Comparison of ENCODE assay signal across 17 cellular contexts in the genomic region with DNA sequence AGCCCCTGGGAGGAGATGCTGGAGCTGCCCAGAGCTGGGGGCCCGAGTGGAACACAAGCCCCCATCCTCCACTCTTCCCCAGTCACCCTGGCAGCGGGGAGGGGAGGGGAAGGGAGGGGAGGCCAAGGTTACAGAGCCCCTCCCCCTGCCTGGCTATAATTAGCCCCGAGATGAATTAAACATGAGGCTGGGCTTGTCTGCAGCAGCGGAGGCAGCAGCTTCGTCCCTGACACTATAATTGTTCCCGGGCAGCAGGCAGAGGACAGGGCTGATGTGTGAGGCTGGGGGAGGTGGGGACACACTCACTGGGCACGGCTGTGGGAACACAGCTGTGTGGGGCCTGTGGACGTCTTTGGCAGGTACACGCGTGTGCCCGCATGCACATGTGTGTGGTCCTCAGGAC. TPM values are rescaled to one million over a fixed set of nuclear protein-coding genes. Genes with fewer than 3 reads are reported as not detected.
DNase-seq lines count a peak whose midpoint lies in the region; ATAC-seq and TF ChIP-seq lines count a peak whose summit lies in the region.
"Had no signal": no experiment of that assay in that cellular context is flagged by ENCODE, and none has a peak within 500 bp of the region (broad histone marks: within the 10 kb centered on the region; RNA-seq: fewer than 3 reads in every experiment).

No MANE protein-coding gene starts in this region.

- CTCF ChIA-PET in WTC11 (lab: Charles Lee), result interaction anchor here (0.6 to 2.0 kb wide), 10 partner anchors 9 to 453 kb away, joined by 3 to 12 read pairs (median 6); a partner anchor contains a TSS

- 27% methylated on average over 11 of the region's 11 CpGs for WGBS in right cardiac atrium

- H3K4me3 ChIP-seq in right cardiac atrium (ENCODE audit: low read length), result no peak overlapping the region
- H3K4me3 ChIP-seq: colonic mucosa, esophagus muscularis mucosa, tibial nerve had no signal

- ATAC-seq in WTC11, result peak; percentile 50
- peak; percentile 51 to 67 for ATAC-seq in right cardiac atrium
- no peak for ATAC-seq in stimulated activated effector memory CD8-positive, alpha-beta T cell treated with anti-CD3 and anti-CD28 coated beads, Interleukin-12 subunit alpha, Interleukin-12 subunit beta, amount 100 ng/mL, for 72 hours
- ATAC-seq in GM18868 (IDR thresholded peaks at IDR 0.05; ENCODE audit: unreplicated experiment), result no peak

- peaks cover 10% of the 10 kb centered on the region for H3K36me3 Mint-ChIP-seq in WTC11
- no peaks in the 10 kb centered on the region for H3K36me3 Mint-ChIP-seq in stimulated activated effector memory CD8-positive, alpha-beta T cell treated with anti-CD3 and anti-CD28 coated beads, Interleukin-12 subunit alpha, Interleukin-12 subunit beta, amount 100 ng/mL, for 72 hours

- H3K4me1 Mint-ChIP-seq in WTC11, result peaks cover 24% of the 10 kb centered on the region
- peaks cover 7% of the 10 kb centered on the region for H3K4me1 Mint-ChIP-seq in stimulated activated effector memory CD8-positive, alpha-beta T cell treated with anti-CD3 and anti-CD28 coated beads, Interleukin-12 subunit alpha, Interleukin-12 subunit beta, amount 100 ng/mL, for 72 hours

- H3K27ac Mint-ChIP-seq in WTC11, result no peak overlapping the region
- no peak overlapping the region for H3K27ac Mint-ChIP-seq in stimulated activated effector memory CD8-positive, alpha-beta T cell treated with anti-CD3 and anti-CD28 coated beads, Interleukin-12 subunit alpha, Interleukin-12 subunit beta, amount 100 ng/mL, for 72 hours
- H3K27ac Mint-ChIP-seq: memory B cell had no signal

- POLR2A ChIA-PET in WTC11 (lab: Charles Lee), result interaction anchor here (1.5 kb wide), 1 partner anchor 83 kb away, joined by 3 read pairs; a partner anchor contains a TSS

- H3K9me3 Mint-ChIP-seq in WTC11, result peaks cover 9% of the 10 kb centered on the region
- peaks cover 4% of the 10 kb centered on the region for H3K9me3 Mint-ChIP-seq in stimulated activated effector memory CD8-positive, alpha-beta T cell treated with anti-CD3 and anti-CD28 coated beads, Interleukin-12 subunit alpha, Interleukin-12 subunit beta, amount 100 ng/mL, for 72 hours

- H3K9me3 ChIP-seq in right cardiac atrium (ENCODE audit: control insufficient read depth, low read length), result peaks cover 2% of the 10 kb centered on the region
- H3K9me3 ChIP-seq: colonic mucosa had no signal

- intact Hi-C loops in right cardiac atrium (cut with DNase I) (no loop called here), posterior cingulate gyrus (cut with DNase I) (no loop called here)

- H3K27me3 Mint-ChIP-seq in WTC11 (ENCODE audit: low read depth), result peaks cover 29% of the 10 kb centered on the region

- peak overlapping the region; percentile 47; the same call in 1 of the 2 replicates for H3K4me3 Mint-ChIP-seq in WTC11
- H3K4me3 Mint-ChIP-seq in stimulated activated effector memory CD8-positive, alpha-beta T cell treated with anti-CD3 and anti-CD28 coated beads, Interleukin-12 subunit alpha, Interleukin-12 subunit beta, amount 100 ng/mL, for 72 hours, result no peak overlapping the region
- H3K4me3 Mint-ChIP-seq: memory B cell had no signal

- TF ChIP-seq CTCF in WTC11 (IDR thresholded peaks at IDR 0.05), result no peak

- no peaks in the 10 kb centered on the region for H3K27me3 ChIP-seq in right cardiac atrium (ENCODE audit: control insufficient read depth, insufficient read depth)

- H3K27ac ChIP-seq in right cardiac atrium (ENCODE audit: low read length), result peak overlapping the region; percentile 49
- H3K27ac ChIP-seq: colonic mucosa, esophagus muscularis mucosa, parathyroid adenoma, tibial nerve had no signal

- peaks cover 3% of the 10 kb centered on the region for H3K4me1 ChIP-seq in right cardiac atrium (ENCODE audit: control insufficient read depth, insufficient read depth, low read length)
- H3K4me1 ChIP-seq: colonic mucosa, parathyroid adenoma had no signal

- peak; percentile 38 to 69 for DNase-seq in NCI-H526 (lab: John Stamatoyannopoulos, UW)
- DNase-seq in NCI-H526 treated with DMSO at 0.1 percent for 48 hours (lab: John Stamatoyannopoulos, UW), result no peak
- DNase-seq in WTC11 (ENCODE audit: low spot score), result peak; percentile 54
- DNase-seq in right cardiac atrium, result peak; percentile 37 to 77 (median 75)
- peak in 9 of 10 donors; percentile 18 to 90 (median 44) for DNase-seq in posterior cingulate gyrus
- no peak for DNase-seq in stimulated activated effector memory CD8-positive, alpha-beta T cell treated with anti-CD3 and anti-CD28 coated beads, Interleukin-12 subunit alpha, Interleukin-12 subunit beta, amount 100 ng/mL, for 72 hours (ENCODE audit: low spot score in 2 of 2)
- no peak for DNase-seq in NCI-H187 (lab: John Stamatoyannopoulos, UW)
- DNase-seq: activated CD4-positive, CD25-positive, alpha-beta regulatory T cell treated with anti-CD3 and anti-CD28 coated beads, Interleukin-2, amount 50 U/mL, for 72 hours; Calu3; colonic mucosa; NCI-H1092 treated with DMSO at 0.1 percent for 48 hours; SW 1271 had no signal

TF ChIP-seq in WTC11, 78 proteins besides CTCF, POLR2A, EP300 and RAD21:
- 0 out of 2 replicates have a peak, but pooled peaks have one; percentile 19 for TF ChIP-seq FOXP1 (CRISPR knock-in tag; IDR thresholded peaks at IDR 0.05; ENCODE audit: borderline replicate concordance)
- TF ChIP-seq EMX1 (CRISPR knock-in tag; IDR thresholded peaks at IDR 0.05), result no peak
- 0 out of 2 replicates have a peak, but pooled peaks have one; percentile 17 for TF ChIP-seq ZBTB21 (CRISPR knock-in tag; IDR thresholded peaks at IDR 0.05; ENCODE audit: borderline replicate concordance)

RNA-seq across cellular contexts. Expression of a gene that starts 28.3 kb away (rescaled TPM):
- total RNA-seq in WTC11 (2021) (0.60 to 0.85 TPM (median 0.76 TPM) in 3 replicates), right cardiac atrium (under 1 TPM in 3 of 4 donors, not detected in 1; 0.06 to 0.11 (median 0.08) TPM)
- polyA plus RNA-seq in right cardiac atrium, result 0.34 TPM

Comparison
In these comparisons a context has a peak if more than half of its experiments do, and no peak if none do; other contexts are left out.
1. DNase-seq: peak in NCI-H526 (2 of 2), WTC11 (single experiment), right cardiac atrium (3 of 3) and posterior cingulate gyrus (9 of 10); none in NCI-H526 treated with DMSO at 0.1 percent for 48 hours (single experiment), stimulated activated effector memory CD8-positive, alpha-beta T cell treated with anti-CD3 and anti-CD28 coated beads, Interleukin-12 subunit alpha, Interleukin-12 subunit beta, amount 100 ng/mL, for 72 hours (0 of 2) and NCI-H187 (0 of 2).
2. ATAC-seq: peak in WTC11 (single experiment) and right cardiac atrium (2 of 2); none in stimulated activated effector memory CD8-positive, alpha-beta T cell treated with anti-CD3 and anti-CD28 coated beads, Interleukin-12 subunit alpha, Interleukin-12 subunit beta, amount 100 ng/mL, for 72 hours (single experiment) and GM18868 (single experiment).